Comparison of ENCODE assay signal across 19 cellular contexts in genomic region chr6:29232725-29233124, GRCh38.
"Had no signal": no experiment of that assay in that cellular context is flagged by ENCODE, and none has a peak within 500 bp of the region (broad histone marks: within the 10 kb centered on the region; RNA-seq: fewer than 3 reads in every experiment).

No MANE protein-coding gene starts in this region.

- H3K27me3 ChIP-seq: SJSA1 had no signal

- H3K36me3 ChIP-seq: SJSA1 had no signal

- H3K4me1 ChIP-seq: SJSA1 had no signal

- FAIRE-seq: RCC 7860 had no signal

- DNase-seq: KBM-7, NCI-H1092 treated with DMSO at 0.1 percent for 48 hours, NCI-H1436, NCI-H187, NCI-H2029, NCI-H2081 treated with DMSO at 0.1 percent for 48 hours, NCI-H2171, NCI-H226, NCI-H446, NCI-H510A, NCI-H524 treated with DMSO at 0.1 percent for 48 hours, NCI-H69, NCI-H774, Right ventricle myocardium superior, RPMI8226, SIG-M5 had no signal

- H3K9me3 ChIP-seq: SJSA1 had no signal

- H3K4me3 ChIP-seq: SJSA1, SK-N-MC had no signal

- H3K27ac ChIP-seq: SJSA1, SK-N-MC had no signal
